In genomic region chr1:204408074-204408507, GRCh38 we compare ENCODE assay signal across 8 cellular contexts. TPM values are rescaled to one million over a fixed set of nuclear protein-coding genes. Genes with fewer than 3 reads are reported as not detected.
DNase-seq lines count a peak whose midpoint lies in the region; ATAC-seq lines count a peak whose summit lies in the region.

No MANE protein-coding gene starts in this region.

- no peaks in the 10 kb centered on the region for H3K27me3 Mint-ChIP-seq in activated naive CD4-positive, alpha-beta T cell treated with anti-CD3 and anti-CD28 coated beads for 36 hours (ENCODE audit: low read depth)

- peak overlapping the region; percentile 99 for H3K27ac Mint-ChIP-seq in activated naive CD4-positive, alpha-beta T cell treated with anti-CD3 and anti-CD28 coated beads for 36 hours

- peaks cover 28% of the 10 kb centered on the region for H3K4me1 Mint-ChIP-seq in activated naive CD4-positive, alpha-beta T cell treated with anti-CD3 and anti-CD28 coated beads for 36 hours (ENCODE audit: low read depth)

- peaks cover 63% of the 10 kb centered on the region for H3K36me3 Mint-ChIP-seq in activated naive CD4-positive, alpha-beta T cell treated with anti-CD3 and anti-CD28 coated beads for 36 hours (ENCODE audit: low read depth)

- H3K4me3 Mint-ChIP-seq in activated naive CD4-positive, alpha-beta T cell treated with anti-CD3 and anti-CD28 coated beads for 36 hours = peak overlapping the region; percentile 99

- ATAC-seq in HG03469 (IDR thresholded peaks at IDR 0.05; ENCODE audit: unreplicated experiment) = no peak
- no peak for ATAC-seq in GM21619 (IDR thresholded peaks at IDR 0.05; ENCODE audit: unreplicated experiment)

- H3K9me3 Mint-ChIP-seq in activated naive CD4-positive, alpha-beta T cell treated with anti-CD3 and anti-CD28 coated beads for 36 hours = no peaks in the 10 kb centered on the region

- CTCF ChIA-PET in activated naive CD4-positive, alpha-beta T cell treated with anti-CD3 and anti-CD28 coated beads for 36 hours (lab: Charles Lee) = interaction anchor here (0.6 to 3.3 kb wide), 5 partner anchors 9 to 107 kb away, joined by 3 to 26 read pairs (median 8); partner anchors contain the start of gene MDM4

- DNase-seq in activated naive CD4-positive, alpha-beta T cell treated with anti-CD3 and anti-CD28 coated beads for 36 hours = peak; percentile 50
- DNase-seq in activated naive CD4-positive, alpha-beta T cell treated with anti-CD3 and anti-CD28 coated beads, Interleukin-2, amount 50 U/mL, for 16 hours = no peak
- peak; percentile 7 for DNase-seq in NCI-H524 treated with DMSO at 0.1 percent for 48 hours (lab: John Stamatoyannopoulos, UW)
- DNase-seq in astrocyte of the hippocampus (ENCODE audit: low read depth, low spot score) = peak; percentile 90
- no peak for DNase-seq in skeletal muscle cell (ENCODE audit: low read depth)

- H3K4me3 ChIP-seq in iPS-11a (ENCODE audit: low read depth, low read length) (peak overlapping the region; percentile 98), skeletal muscle cell (ENCODE audit: low read depth, low read length) (peak overlapping the region; percentile 82)

- intact Hi-C loops in activated naive CD4-positive, alpha-beta T cell treated with anti-CD3 and anti-CD28 coated beads for 36 hours (cut with micrococcal nuclease) = no loop called here

RNA-seq across cellular contexts. Expression of gene PPP1R15B, which starts 3.5 kb away (rescaled TPM):
- total RNA-seq in activated naive CD4-positive, alpha-beta T cell treated with anti-CD3 and anti-CD28 coated beads for 36 hours = 10 to 100 TPM; 63.7 to 65.6 TPM

RNA-seq across cellular contexts. Expression of gene PLEKHA6, which starts 48.4 kb away (rescaled TPM):
- total RNA-seq in activated naive CD4-positive, alpha-beta T cell treated with anti-CD3 and anti-CD28 coated beads for 36 hours = under 1 TPM; 0.17 to 0.52 TPM

Comparison
In these comparisons a context has a peak if more than half of its experiments do, and no peak if none do; other contexts are left out.
1. DNase-seq: peak in activated naive CD4-positive, alpha-beta T cell treated with anti-CD3 and anti-CD28 coated beads for 36 hours (single experiment), NCI-H524 treated with DMSO at 0.1 percent for 48 hours (single experiment) and astrocyte of the hippocampus (single experiment); none in activated naive CD4-positive, alpha-beta T cell treated with anti-CD3 and anti-CD28 coated beads, Interleukin-2, amount 50 U/mL, for 16 hours (single experiment) and skeletal muscle cell (single experiment).